Comparison of ENCODE assay signal across 17 cellular contexts in the genomic region with DNA sequence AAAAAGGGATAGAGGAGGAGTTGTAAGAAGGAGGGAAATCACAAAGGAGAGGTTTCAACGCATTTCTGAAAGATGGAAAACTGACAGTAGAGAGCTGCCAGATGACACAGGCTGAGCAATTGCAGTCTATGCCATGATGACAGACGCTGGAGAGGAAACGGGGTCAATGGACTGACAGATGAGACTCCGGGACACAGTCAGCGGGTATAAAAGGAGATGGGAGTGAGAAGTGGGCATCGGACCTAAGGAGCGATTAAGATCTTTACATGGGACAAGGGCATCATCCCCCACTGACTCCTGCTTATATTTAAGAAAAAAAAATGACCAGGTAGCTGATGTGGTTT. TPM values are rescaled to one million over a fixed set of nuclear protein-coding genes. Genes with fewer than 3 reads are reported as not detected.
A peak's percentile ranks its signal among the peaks of the same experiment; 100 is the strongest.
DNase-seq lines count a peak whose midpoint lies in the region; ATAC-seq and TF ChIP-seq lines count a peak whose summit lies in the region.
"Had no signal": no experiment of that assay in that cellular context is flagged by ENCODE, and none has a peak within 500 bp of the region (broad histone marks: within the 10 kb centered on the region; RNA-seq: fewer than 3 reads in every experiment).

No MANE protein-coding gene starts in this region.

- H3K9ac ChIP-seq in GM23248, result no peak overlapping the region

- 15 to 17% methylated on average over 7 of the region's 7 CpGs for WGBS in GM23248 (ENCODE audit: low coverage in 1 of 2, low lambda C conversion rate in 2 of 2, missing lambda C conversion rate in 2 of 2), 2 experiments

- H2AFZ ChIP-seq in GM23248, result no peak overlapping the region

- 0 out of 2 replicates have a peak, but pooled peaks cover 5% of the 10 kb centered on the region for H3F3A ChIP-seq in GM23248 (ENCODE audit: insufficient read depth)

- no peaks in the 10 kb centered on the region for H3K79me2 ChIP-seq in GM23248 (ENCODE audit: insufficient read depth)

- no peak overlapping the region for H3K4me3 Mint-ChIP-seq in progenitor cell of endocrine pancreas (ENCODE audit: low read depth)
- no peak overlapping the region for H3K4me3 Mint-ChIP-seq in activated T-helper 17 cell treated with anti-CD3 and anti-CD28 coated beads, Interleukin-2, amount 50 U/mL, for 72 hours
- H3K4me3 Mint-ChIP-seq: CD8-positive, alpha-beta memory T cell had no signal

- H3K36me3 Mint-ChIP-seq in progenitor cell of endocrine pancreas (ENCODE audit: insufficient read depth), result no peaks in the 10 kb centered on the region
- no peaks in the 10 kb centered on the region for H3K36me3 Mint-ChIP-seq in activated T-helper 17 cell treated with anti-CD3 and anti-CD28 coated beads, Interleukin-2, amount 50 U/mL, for 72 hours (ENCODE audit: low read depth)
- H3K36me3 Mint-ChIP-seq: CD8-positive, alpha-beta memory T cell had no signal

- H3K27ac Mint-ChIP-seq in progenitor cell of endocrine pancreas, result peak overlapping the region; percentile 70
- H3K27ac Mint-ChIP-seq in activated T-helper 17 cell treated with anti-CD3 and anti-CD28 coated beads, Interleukin-2, amount 50 U/mL, for 72 hours, result no peak overlapping the region
- H3K27ac Mint-ChIP-seq: CD8-positive, alpha-beta memory T cell had no signal

- H3K4me3 ChIP-seq in GM23248 (no peak overlapping the region), epithelial cell of proximal tubule (ENCODE audit: low read depth, low read length) (peak overlapping the region; percentile 7)
- H3K4me3 ChIP-seq: Peyer's patch, SJSA1 had no signal

- H3K4me1 Mint-ChIP-seq in progenitor cell of endocrine pancreas (ENCODE audit: low read depth), result peaks cover 36% of the 10 kb centered on the region
- no peaks in the 10 kb centered on the region for H3K4me1 Mint-ChIP-seq in activated T-helper 17 cell treated with anti-CD3 and anti-CD28 coated beads, Interleukin-2, amount 50 U/mL, for 72 hours

- no peak for ATAC-seq in activated T-helper 17 cell treated with anti-CD3 and anti-CD28 coated beads, Interleukin-2, amount 50 U/mL, for 72 hours (replicated peaks)

- H3K9me3 Mint-ChIP-seq in progenitor cell of endocrine pancreas (ENCODE audit: low read depth), result no peaks in the 10 kb centered on the region
- H3K9me3 Mint-ChIP-seq in activated T-helper 17 cell treated with anti-CD3 and anti-CD28 coated beads, Interleukin-2, amount 50 U/mL, for 72 hours, result no peaks in the 10 kb centered on the region
- H3K9me3 Mint-ChIP-seq: CD8-positive, alpha-beta memory T cell had no signal

- H3K9me3 ChIP-seq in GM23248 (ENCODE audit: low read depth), result no peaks in the 10 kb centered on the region
- H3K9me3 ChIP-seq: Peyer's patch, SJSA1 had no signal

- H3K4me1 ChIP-seq in GM23248 (ENCODE audit: insufficient read depth), result 0 out of 2 replicates have a peak, but pooled peaks cover 8% of the 10 kb centered on the region

- no peaks in the 10 kb centered on the region for H3K36me3 ChIP-seq in GM23248 (ENCODE audit: low read depth)
- H3K36me3 ChIP-seq: Peyer's patch, SJSA1 had no signal

- no peak overlapping the region for H3K4me2 ChIP-seq in GM23248 (ENCODE audit: unreplicated experiment)

- no peaks in the 10 kb centered on the region for H4K20me1 ChIP-seq in GM23248 (ENCODE audit: insufficient read depth)

- no peak overlapping the region for H3K27ac ChIP-seq in GM23248
- H3K27ac ChIP-seq: Peyer's patch, SJSA1 had no signal

- TF ChIP-seq CTCF in epithelial cell of proximal tubule (conservative IDR thresholded peaks at IDR 0.05; ENCODE audit: low read depth, low read length), result no peak
- TF ChIP-seq CTCF in progenitor cell of endocrine pancreas (IDR thresholded peaks at IDR 0.05; ENCODE audit: unreplicated experiment), result no peak

- in situ Hi-C loops in GM23248 (cut with MboI), result no loop called here

- DNase-seq in GM23248, result peak; percentile 7
- peak; percentile 14 for DNase-seq in NCI-H69 (lab: John Stamatoyannopoulos, UW)
- DNase-seq in epithelial cell of proximal tubule (ENCODE audit: low read depth), result no peak
- no peak for DNase-seq in progenitor cell of endocrine pancreas (ENCODE audit: low spot score, unreplicated experiment)
- DNase-seq in stimulated activated CD4-positive, alpha-beta T cell treated with anti-CD3 and anti-CD28 coated beads, Interleukin-2, amount 100 ng/mL, for 24 hours, result no peak
- no peak for DNase-seq in SW480 (ENCODE audit: low spot score)
- DNase-seq: CD8-positive, alpha-beta memory T cell; DMS79; H7; NCI-H1048; NCI-H1436; NCI-H2171; Peyer's patch had no signal

- peaks cover 11% of the 10 kb centered on the region for H3K27me3 Mint-ChIP-seq in progenitor cell of endocrine pancreas
- peaks cover 39% of the 10 kb centered on the region for H3K27me3 Mint-ChIP-seq in activated T-helper 17 cell treated with anti-CD3 and anti-CD28 coated beads, Interleukin-2, amount 50 U/mL, for 72 hours

- H3K27me3 ChIP-seq in GM23248 (replicated peaks; ENCODE audit: insufficient read depth), result peaks cover 60% of the 10 kb centered on the region

- no peaks in the 10 kb centered on the region for H3K9me2 ChIP-seq in GM23248 (ENCODE audit: insufficient read depth)

RNA-seq across cellular contexts. Expression of gene CYS1, which starts 4.3 kb away (rescaled TPM):
- total RNA-seq in GM23248 (2014; rRNA removed; shearing (Covaris generic)), result 6.1 and 7.1 TPM in 2 replicates
- polyA plus RNA-seq in GM23248 (2016; fragmentation: Nextera tagmentation; extraction: Ambion mirVana), result 2.8 and 3.1 TPM in 2 replicates
- 5.9 and 20.8 TPM in 2 replicates for total RNA-seq in epithelial cell of proximal tubule
- total RNA-seq in progenitor cell of endocrine pancreas, result 2.3 and 2.5 TPM in 2 replicates
- under 1 TPM in 1 of 2 donors, not detected in 1; 0.09 TPM for total RNA-seq in activated T-helper 17 cell treated with anti-CD3 and anti-CD28 coated beads, Interleukin-2, amount 50 U/mL, for 72 hours
- total RNA-seq: HT-29, MCF 10A had no signal

RNA-seq across cellular contexts. Expression of gene RRM2, which starts 38.0 kb away (rescaled TPM):
- total RNA-seq in GM23248 (2014; rRNA removed; shearing (Covaris generic)), result 17.6 and 23.5 TPM in 2 replicates
- 79.2 and 79.3 TPM in 2 replicates for polyA plus RNA-seq in GM23248 (2016; fragmentation: Nextera tagmentation; extraction: Ambion mirVana)
- total RNA-seq in epithelial cell of proximal tubule (214 and 244 TPM in 2 replicates), progenitor cell of endocrine pancreas (70.3 and 79.8 TPM in 2 replicates)
- 100 to 1,000 TPM; 515 to 567 TPM for total RNA-seq in activated T-helper 17 cell treated with anti-CD3 and anti-CD28 coated beads, Interleukin-2, amount 50 U/mL, for 72 hours

RNA-seq across cellular contexts. Expression of gene KLF11, which starts 41.2 kb away (rescaled TPM):
- 5.8 and 6.6 TPM in 2 replicates for total RNA-seq in GM23248 (2014; rRNA removed; shearing (Covaris generic))
- polyA plus RNA-seq in GM23248 (2016; fragmentation: Nextera tagmentation; extraction: Ambion mirVana), result 4.8 and 4.9 TPM in 2 replicates
- total RNA-seq in epithelial cell of proximal tubule (6.9 and 9.3 TPM in 2 replicates), progenitor cell of endocrine pancreas (3.5 and 4.6 TPM in 2 replicates)
- 1 to 10 TPM; 5.6 to 7.9 TPM for total RNA-seq in activated T-helper 17 cell treated with anti-CD3 and anti-CD28 coated beads, Interleukin-2, amount 50 U/mL, for 72 hours

Comparison
In these comparisons a context has a peak if more than half of its experiments do, and no peak if none do; other contexts are left out.
1. DNase-seq: peak in GM23248 (single experiment) and NCI-H69 (single experiment); none in epithelial cell of proximal tubule (single experiment), progenitor cell of endocrine pancreas (single experiment), stimulated activated CD4-positive, alpha-beta T cell treated with anti-CD3 and anti-CD28 coated beads, Interleukin-2, amount 100 ng/mL, for 24 hours (0 of 2) and SW480 (single experiment).